In genomic region chr16:11748404-11749254, GRCh38 we compare ENCODE assay signal across 13 cellular contexts. TPM values are rescaled to one million over a fixed set of nuclear protein-coding genes. Genes with fewer than 3 reads are reported as not detected.
DNase-seq lines count a peak whose midpoint lies in the region; ATAC-seq and TF ChIP-seq lines count a peak whose summit lies in the region.
"Had no signal": no experiment of that assay in that cellular context is flagged by ENCODE, and none has a peak within 500 bp of the region (broad histone marks: within the 10 kb centered on the region; RNA-seq: fewer than 3 reads in every experiment).

No MANE protein-coding gene starts in this region.

- intact Hi-C loops in CD4-positive, alpha-beta memory T cell (cut with micrococcal nuclease) = no loop called here

- H3K4me1 Mint-ChIP-seq in CD4-positive, alpha-beta memory T cell = peaks cover 5 to 9% (median 7%) of the 10 kb centered on the region in 4 donors

- TF ChIP-seq CTCF in KMS-11 (conservative IDR thresholded peaks at IDR 0.05; ENCODE audit: low read depth, low read length) = no peak

- H3K9me3 ChIP-seq in CD4-positive, alpha-beta memory T cell (ENCODE audit: control insufficient read depth in 1 of 2, low read length in 2 of 2) = no peaks in the 10 kb centered on the region
- H3K9me3 ChIP-seq in duodenal mucosa (ENCODE audit: control insufficient read depth in 1 of 2, low read length in 2 of 2) = no peaks in the 10 kb centered on the region
- H3K9me3 ChIP-seq in muscle layer of duodenum (ENCODE audit: control insufficient read depth in 1 of 2, low read length in 2 of 2) = no peaks in the 10 kb centered on the region

- no peak for DNase-seq in CD4-positive, alpha-beta memory T cell
- DNase-seq in superior temporal gyrus (ENCODE audit: extremely low spot score) (no peak), NCI-H128 (lab: John Stamatoyannopoulos, UW; ENCODE audit: unreplicated experiment) (no peak)
- DNase-seq: NCI-H2171 treated with DMSO at 0.1 percent for 48 hours, substantia nigra had no signal

- H3K9me3 Mint-ChIP-seq in CD4-positive, alpha-beta memory T cell = no peaks in the 10 kb centered on the region
- H3K9me3 Mint-ChIP-seq: T-helper 1 cell treated with Interleukin-12 subunit alpha and Interleukin-12 subunit beta and Interleukin-4 antibody, amounts not matched to agents 30 μg/mL and 1 μg/mL, for 36 hours had no signal

- H2AFZ ChIP-seq in KMS-11 (ENCODE audit: low read depth) = no peak overlapping the region

- H3K36me3 Mint-ChIP-seq in CD4-positive, alpha-beta memory T cell = peaks cover 25 to 38% of the 10 kb centered on the region in 2 donors

- no peaks in the 10 kb centered on the region for H3K79me2 ChIP-seq in KMS-11 (ENCODE audit: insufficient read depth, low read depth)

- H3K27me3 Mint-ChIP-seq in CD4-positive, alpha-beta memory T cell = no peaks in the 10 kb centered on the region

- H3K27me3 ChIP-seq in CD4-positive, alpha-beta memory T cell (ENCODE audit: insufficient read depth, low read length) = no peaks in the 10 kb centered on the region
- no peaks in the 10 kb centered on the region for H3K27me3 ChIP-seq in KMS-11 (ENCODE audit: insufficient read depth, low read depth)
- no peaks in the 10 kb centered on the region for H3K27me3 ChIP-seq in duodenal mucosa (ENCODE audit: control insufficient read depth in 1 of 2, insufficient read depth in 2 of 2, low read length in 2 of 2)
- no peaks in the 10 kb centered on the region for H3K27me3 ChIP-seq in muscle layer of duodenum (ENCODE audit: low read depth, low read length)

- peaks cover 34% of the 10 kb centered on the region for H3K36me3 ChIP-seq in CD4-positive, alpha-beta memory T cell (ENCODE audit: insufficient read depth, low read length)
- H3K36me3 ChIP-seq in KMS-11 (ENCODE audit: insufficient read depth) (peaks cover 15% of the 10 kb centered on the region; the same call in 1 of the 2 replicates), duodenal mucosa (ENCODE audit: control insufficient read depth in 1 of 2, insufficient read depth in 2 of 2, low read length in 2 of 2) (peaks cover 18 to 42% of the 10 kb centered on the region in 2 donors), muscle layer of duodenum (ENCODE audit: control insufficient read depth in 1 of 2, insufficient read depth in 2 of 2, low read length in 2 of 2) (peaks cover 31 to 36% of the 10 kb centered on the region in 2 donors)

- no peak overlapping the region for H3K4me3 ChIP-seq in CD4-positive, alpha-beta memory T cell (ENCODE audit: low read length in 2 of 2)
- H3K4me3 ChIP-seq in KMS-11 (IDR thresholded peaks at IDR 0.05; ENCODE audit: insufficient read depth, low read depth, low read length) (no peak overlapping the region), duodenal mucosa (ENCODE audit: low read depth in 1 of 2, low read length in 2 of 2) (peak overlapping the region; percentile 14 to 50), muscle layer of duodenum (ENCODE audit: low read depth in 1 of 2, low read length in 2 of 2) (no peak overlapping the region)

- peaks cover 6% of the 10 kb centered on the region for H3K4me1 ChIP-seq in CD4-positive, alpha-beta memory T cell (ENCODE audit: insufficient read depth, low read length)
- peaks cover 58% of the 10 kb centered on the region for H3K4me1 ChIP-seq in KMS-11 (ENCODE audit: low read depth, poor library complexity, severe bottlenecking)
- H3K4me1 ChIP-seq in duodenal mucosa (ENCODE audit: control insufficient read depth in 1 of 2, insufficient read depth in 2 of 2, low read length in 2 of 2) = peaks cover 27% of the 10 kb centered on the region in 2 donors
- H3K4me1 ChIP-seq in muscle layer of duodenum (ENCODE audit: control insufficient read depth in 1 of 2, insufficient read depth in 2 of 2, low read length in 2 of 2) = no peaks in the 10 kb centered on the region

- ATAC-seq in GM18502 (IDR thresholded peaks at IDR 0.05; ENCODE audit: poor library complexity, unreplicated experiment) (no peak), HG03571 (IDR thresholded peaks at IDR 0.05; ENCODE audit: unreplicated experiment) (no peak)
- ATAC-seq: Panc1, sciatic nerve had no signal

- POLR2A ChIA-PET in CD4-positive, alpha-beta memory T cell (lab: Charles Lee; ENCODE audit: partially characterized antibody) = interaction anchor here (0.6 kb wide), 1 partner anchor 19 kb away, joined by 3 read pairs; no protein-coding TSS in a partner anchor

- CTCF ChIA-PET in CD4-positive, alpha-beta memory T cell (lab: Charles Lee; ENCODE audit: partially characterized antibody) = interaction anchor here (1.6 kb wide), 1 partner anchor 217 kb away, joined by 4 read pairs; no protein-coding TSS in a partner anchor

- peak overlapping the region; percentile 61 for H3K4me2 ChIP-seq in KMS-11

- no peaks in the 10 kb centered on the region for H4K20me1 ChIP-seq in KMS-11 (ENCODE audit: insufficient read depth)

- no peak overlapping the region for H3K4me3 Mint-ChIP-seq in CD4-positive, alpha-beta memory T cell
- H3K4me3 Mint-ChIP-seq: T-helper 1 cell treated with Interleukin-12 subunit alpha and Interleukin-12 subunit beta and Interleukin-4 antibody, amounts not matched to agents 30 μg/mL and 1 μg/mL, for 36 hours had no signal

- no peak overlapping the region for H3K27ac ChIP-seq in CD4-positive, alpha-beta memory T cell (ENCODE audit: low read depth, low read length)
- H3K27ac ChIP-seq in KMS-11 (peak overlapping the region; percentile 64), duodenal mucosa (ENCODE audit: low read depth, low read length) (peak overlapping the region; percentile 88), muscle layer of duodenum (ENCODE audit: low read length) (peak overlapping the region; percentile 10)

- peak overlapping the region in 5 of 7 donors; percentile 12 to 89 (median 74) for H3K27ac Mint-ChIP-seq in CD4-positive, alpha-beta memory T cell
- H3K27ac Mint-ChIP-seq: T-helper 1 cell treated with Interleukin-12 subunit alpha and Interleukin-12 subunit beta and Interleukin-4 antibody, amounts not matched to agents 30 μg/mL and 1 μg/mL, for 36 hours had no signal

- peak overlapping the region; percentile 0; the same call in 1 of the 2 replicates for H3K9ac ChIP-seq in KMS-11
- H3K9ac ChIP-seq in duodenal mucosa (ENCODE audit: low read depth in 1 of 2, low read length in 2 of 2) = peak overlapping the region; percentile 50 to 56

RNA-seq across cellular contexts. Expression of gene TXNDC11, which starts 6.0 kb away (rescaled TPM):
- 10 to 100 TPM; 51.7 to 59.8 TPM for total RNA-seq in CD4-positive, alpha-beta memory T cell
- 10 to 100 TPM; 54.7 to 62.6 TPM for polyA plus RNA-seq in CD4-positive, alpha-beta memory T cell

RNA-seq across cellular contexts. Expression of gene ZC3H7A, which starts 48.4 kb away (rescaled TPM):
- 10 to 100 TPM; 85.0 to 92.1 TPM for total RNA-seq in CD4-positive, alpha-beta memory T cell
- polyA plus RNA-seq in CD4-positive, alpha-beta memory T cell = 10 to 100 TPM; 39.9 to 47.6 TPM

Comparison
In these comparisons a context has a peak if more than half of its experiments do, and no peak if none do; other contexts are left out.
1. H3K4me3 ChIP-seq: peak in duodenal mucosa (2 of 2); none in CD4-positive, alpha-beta memory T cell (0 of 2), KMS-11 (single experiment) and muscle layer of duodenum (0 of 2).